19 cellular contexts compared by ENCODE assay signal in genomic region chr4:78673258-78673817, GRCh38.
DNase-seq lines count a peak whose midpoint lies in the region; ATAC-seq and TF ChIP-seq lines count a peak whose summit lies in the region.
"Had no signal": no experiment of that assay in that cellular context is flagged by ENCODE, and none has a peak within 500 bp of the region (broad histone marks: within the 10 kb centered on the region; RNA-seq: fewer than 3 reads in every experiment).

No MANE protein-coding gene starts in this region.

- no peaks in the 10 kb centered on the region for H3K27me3 Mint-ChIP-seq in stimulated activated naive B cell treated with anti-CD40 and anti-IgM and Interleukin-4, amounts not matched to agents 10 μg/mL and 1 μg/mL and 100 μg/mL, for 72 hours
- no peaks in the 10 kb centered on the region for H3K27me3 Mint-ChIP-seq in glutamatergic neuron (ENCODE audit: unreplicated experiment)

- H3K4me1 Mint-ChIP-seq in stimulated activated naive B cell treated with anti-CD40 and anti-IgM and Interleukin-4, amounts not matched to agents 10 μg/mL and 1 μg/mL and 100 μg/mL, for 72 hours, result peaks cover 31 to 43% of the 10 kb centered on the region in 2 donors
- no peaks in the 10 kb centered on the region for H3K4me1 Mint-ChIP-seq in glutamatergic neuron (ENCODE audit: low read depth, unreplicated experiment)

- H3K4me1 ChIP-seq in SK-N-SH (ENCODE audit: control insufficient read depth in 1 of 2, insufficient read depth in 2 of 2, low read depth in 1 of 2, low read length in 1 of 2), result peaks cover 0 to 2% of the 10 kb centered on the region in 2 experiments; a peak in 1 of 4 replicates
- H3K4me1 ChIP-seq in OCI-LY7 (ENCODE audit: insufficient read depth, low read length, poor library complexity, severe bottlenecking), result peaks cover 28% of the 10 kb centered on the region

- H2AFZ ChIP-seq in SK-N-SH (ENCODE audit: low read depth) (no peak overlapping the region), OCI-LY7 (ENCODE audit: low read length) (peak overlapping the region; percentile 39; the same call in 1 of the 2 replicates)
- H2AFZ ChIP-seq: GM23338 had no signal

- H3K36me3 Mint-ChIP-seq in stimulated activated naive B cell treated with anti-CD40 and anti-IgM and Interleukin-4, amounts not matched to agents 10 μg/mL and 1 μg/mL and 100 μg/mL, for 72 hours, result peaks cover 0 to 1% of the 10 kb centered on the region in 2 donors
- H3K36me3 Mint-ChIP-seq in glutamatergic neuron (ENCODE audit: unreplicated experiment), result no peaks in the 10 kb centered on the region
- H3K36me3 Mint-ChIP-seq: CD14-positive monocyte; CD8-positive, alpha-beta T cell had no signal

- WGBS in SK-N-SH (ENCODE audit: low lambda C conversion rate), result 78% methylated on average over 2 of the region's 2 CpGs

- no peak for TF ChIP-seq RAD21 in SK-N-SH (IDR thresholded peaks at IDR 0.05; ENCODE audit: low read length)

- H3K4me2 ChIP-seq in SK-N-SH (no peak overlapping the region), OCI-LY7 (ENCODE audit: low read length) (peak overlapping the region; percentile 58)
- H3K4me2 ChIP-seq: GM23338 had no signal

- POLR2A ChIA-PET in SK-N-SH (lab: Yijun Ruan, JAX) (no interaction called here), OCI-LY7 (lab: Charles Lee) (interaction anchor here (0.7 to 4.5 kb wide), 7 partner anchors 9 to 93 kb away, joined by 3 to 33 read pairs (median 4); no protein-coding TSS in a partner anchor)

- no peaks in the 10 kb centered on the region for H3K9me2 ChIP-seq in SK-N-SH
- no peaks in the 10 kb centered on the region for H3K9me2 ChIP-seq in OCI-LY7 (ENCODE audit: insufficient read depth, low read length)

- H3K4me3 ChIP-seq in SK-N-SH (ENCODE audit: low read depth in 2 of 2, low read length in 1 of 2) (no peak overlapping the region), OCI-LY7 (ENCODE audit: low read depth, low read length, poor library complexity, severe bottlenecking) (no peak overlapping the region)
- H3K4me3 ChIP-seq: GM23338 had no signal

- H3K79me2 ChIP-seq in SK-N-SH (ENCODE audit: insufficient read depth), result no peaks in the 10 kb centered on the region
- H3K79me2 ChIP-seq in OCI-LY7 (ENCODE audit: insufficient read depth, low read depth, low read length), result no peaks in the 10 kb centered on the region

- ATAC-seq in SK-N-SH treated with all-trans-retinoic acid at 6 μM for 48 hours (peak; percentile 31; the same call in 1 of the 3 replicates), GM19324 (IDR thresholded peaks at IDR 0.05; ENCODE audit: low FRiP score, unreplicated experiment) (no peak)
- peak; percentile 50 to 54 for ATAC-seq in stimulated activated naive B cell treated with anti-CD40 and anti-IgM and Interleukin-4, amounts not matched to agents 10 μg/mL and 1 μg/mL and 100 μg/mL, for 72 hours (replicated peaks)
- ATAC-seq: CD8-positive, alpha-beta T cell; GM23338 had no signal

- H3F3A ChIP-seq in SK-N-SH (replicated peaks; ENCODE audit: insufficient read depth), result no peaks in the 10 kb centered on the region

- H3K27ac ChIP-seq in SK-N-SH (ENCODE audit: low read depth in 2 of 2, low read length in 1 of 2) (no peak overlapping the region), OCI-LY7 (ENCODE audit: low read depth, low read length, poor library complexity, severe bottlenecking) (peak overlapping the region; percentile 48)
- H3K27ac ChIP-seq: 22Rv1, HL-60 had no signal

- H3K9me3 ChIP-seq in SK-N-SH (no peaks in the 10 kb centered on the region), OCI-LY7 (ENCODE audit: low read length) (peaks cover 4% of the 10 kb centered on the region; the same call in 1 of the 2 replicates)

- no peak overlapping the region for H3K4me3 Mint-ChIP-seq in stimulated activated naive B cell treated with anti-CD40 and anti-IgM and Interleukin-4, amounts not matched to agents 10 μg/mL and 1 μg/mL and 100 μg/mL, for 72 hours
- H3K4me3 Mint-ChIP-seq in glutamatergic neuron (ENCODE audit: unreplicated experiment), result no peak overlapping the region
- H3K4me3 Mint-ChIP-seq: CD14-positive monocyte; CD8-positive, alpha-beta T cell; GM23338 had no signal

- DNase-seq in SK-N-SH (no peak), OCI-LY7 (ENCODE audit: low spot score) (peak; percentile 63), germinal center (ENCODE audit: low spot score) (peak; percentile 39), glutamatergic neuron (no peak), dedifferentiated amniotic fluid mesenchymal stem cell (ENCODE audit: extremely low spot score) (no peak)
- no peak for DNase-seq in stimulated activated naive B cell treated with anti-CD40 and anti-IgM and Interleukin-4, amounts not matched to agents 10 μg/mL and 1 μg/mL and 100 μg/mL, for 72 hours
- DNase-seq: AML-193; CD8-positive, alpha-beta T cell; COR-L47; DMS153; DMS79 treated with DMSO at 0.1 percent for 48 hours; GDM1; H7 had no signal

- CTCF ChIA-PET in SK-N-SH (lab: Yijun Ruan, JAX), result no interaction called here
- CTCF ChIA-PET in OCI-LY7 (lab: Charles Lee; ENCODE audit: unreplicated experiment), result no interaction called here

- TF ChIP-seq CTCF in SK-N-SH (IDR thresholded peaks at IDR 0.05) (no peak), OCI-LY7 (conservative IDR thresholded peaks at IDR 0.05; ENCODE audit: low read length) (no peak), glutamatergic neuron (IDR thresholded peaks at IDR 0.05; ENCODE audit: partially characterized antibody, unreplicated experiment) (no peak)

- BruUV-seq in OCI-LY7 (replicated peaks; lab: Mats Ljungman, UMichigan), result no TSS peak

- TF ChIP-seq EP300 in SK-N-SH (IDR thresholded peaks at IDR 0.05; ENCODE audit: borderline replicate concordance in 1 of 2, low read depth in 1 of 2, low read length in 1 of 2), result no peak

- H3K9me3 Mint-ChIP-seq in stimulated activated naive B cell treated with anti-CD40 and anti-IgM and Interleukin-4, amounts not matched to agents 10 μg/mL and 1 μg/mL and 100 μg/mL, for 72 hours, result peaks cover 5% of the 10 kb centered on the region in 2 donors
- no peaks in the 10 kb centered on the region for H3K9me3 Mint-ChIP-seq in glutamatergic neuron (ENCODE audit: unreplicated experiment)

- H3K36me3 ChIP-seq in SK-N-SH (replicated peaks in 1 of 2; ENCODE audit: control insufficient read depth in 1 of 2, insufficient read depth in 2 of 2, low read length in 1 of 2) (no peaks in the 10 kb centered on the region), OCI-LY7 (ENCODE audit: insufficient read depth, low read length) (no peaks in the 10 kb centered on the region)

- H3K27ac Mint-ChIP-seq in stimulated activated naive B cell treated with anti-CD40 and anti-IgM and Interleukin-4, amounts not matched to agents 10 μg/mL and 1 μg/mL and 100 μg/mL, for 72 hours, result peak overlapping the region; percentile 62
- H3K27ac Mint-ChIP-seq in glutamatergic neuron (ENCODE audit: unreplicated experiment), result no peak overlapping the region
- H3K27ac Mint-ChIP-seq: CD8-positive, alpha-beta T cell; GM23338 had no signal

- no peaks in the 10 kb centered on the region for H3K27me3 ChIP-seq in SK-N-SH (ENCODE audit: insufficient read depth)

- intact Hi-C loops in OCI-LY7 (cut with micrococcal nuclease; ENCODE audit: unreplicated experiment), result no loop called here

- no peak overlapping the region for H3K9ac ChIP-seq in SK-N-SH

- H4K20me1 ChIP-seq in SK-N-SH (ENCODE audit: insufficient read depth) (no peaks in the 10 kb centered on the region), OCI-LY7 (ENCODE audit: insufficient read depth, low read length) (no peaks in the 10 kb centered on the region)

TF ChIP-seq in SK-N-SH treated with all-trans-retinoic acid at 6 μM for 48 hours, 23 proteins besides CTCF, POLR2A, EP300 and RAD21:
- TF ChIP-seq SNAI2 (CRISPR knock-in tag; IDR thresholded peaks at IDR 0.05), result no peak
- no peak for TF ChIP-seq OSR1 (CRISPR knock-in tag; IDR thresholded peaks at IDR 0.05)
- TF ChIP-seq ZNF70 (CRISPR knock-in tag; IDR thresholded peaks at IDR 0.05), result no peak

TF ChIP-seq in SK-N-SH, 30 proteins besides CTCF, POLR2A, EP300 and RAD21 (continues in another document):
- TF ChIP-seq TEAD4 (IDR thresholded peaks at IDR 0.05; ENCODE audit: borderline replicate concordance, insufficient read depth), result no peak
- TF ChIP-seq TAF1 (IDR thresholded peaks at IDR 0.05; ENCODE audit: borderline replicate concordance, low read depth, low read length), result no peak
- no peak for TF ChIP-seq MAX (IDR thresholded peaks at IDR 0.05; ENCODE audit: low read depth)
- TF ChIP-seq ZBTB33 (IDR thresholded peaks at IDR 0.05; ENCODE audit: borderline replicate concordance, low read depth), result no peak
- no peak for TF ChIP-seq EZH2phosphoT487 (IDR thresholded peaks at IDR 0.05; ENCODE audit: borderline replicate concordance, low read depth)
- TF ChIP-seq POLR2AphosphoS5 (IDR thresholded peaks at IDR 0.05; ENCODE audit: low read depth, low read length), result no peak
- TF ChIP-seq FOXJ3 (CRISPR knock-in tag; IDR thresholded peaks at IDR 0.05), result no peak
- no peak for TF ChIP-seq RFX5 (IDR thresholded peaks at IDR 0.05; ENCODE audit: low read length)
- TF ChIP-seq JUND (IDR thresholded peaks at IDR 0.05), result no peak
- no peak for TF ChIP-seq FOSL2 (IDR thresholded peaks at IDR 0.05; ENCODE audit: borderline replicate concordance, low read depth)
- no peak for TF ChIP-seq GATA2 (CRISPR knock-in tag; IDR thresholded peaks at IDR 0.05)
- TF ChIP-seq SIN3A (IDR thresholded peaks at IDR 0.05; ENCODE audit: borderline replicate concordance, low read depth, low read length), result no peak
- TF ChIP-seq RXRA (IDR thresholded peaks at IDR 0.05; ENCODE audit: borderline replicate concordance, low read depth), result no peak
- no peak for TF ChIP-seq CHD2 (IDR thresholded peaks at IDR 0.05; ENCODE audit: low read length, partially characterized antibody)
- no peak for TF ChIP-seq YY1 (IDR thresholded peaks at IDR 0.05; ENCODE audit: low read depth)
- TF ChIP-seq MXI1 (IDR thresholded peaks at IDR 0.05; ENCODE audit: low read depth, low read length), result no peak

Comparison
In these comparisons a context has a peak if more than half of its experiments do, and no peak if none do; other contexts are left out.
1. DNase-seq: peak in OCI-LY7 (single experiment) and germinal center (single experiment); none in SK-N-SH (single experiment), stimulated activated naive B cell treated with anti-CD40 and anti-IgM and Interleukin-4, amounts not matched to agents 10 μg/mL and 1 μg/mL and 100 μg/mL, for 72 hours (single experiment), glutamatergic neuron (single experiment) and dedifferentiated amniotic fluid mesenchymal stem cell (single experiment).